Comparison of ENCODE assay signal across 8 cellular contexts in the genomic region with DNA sequence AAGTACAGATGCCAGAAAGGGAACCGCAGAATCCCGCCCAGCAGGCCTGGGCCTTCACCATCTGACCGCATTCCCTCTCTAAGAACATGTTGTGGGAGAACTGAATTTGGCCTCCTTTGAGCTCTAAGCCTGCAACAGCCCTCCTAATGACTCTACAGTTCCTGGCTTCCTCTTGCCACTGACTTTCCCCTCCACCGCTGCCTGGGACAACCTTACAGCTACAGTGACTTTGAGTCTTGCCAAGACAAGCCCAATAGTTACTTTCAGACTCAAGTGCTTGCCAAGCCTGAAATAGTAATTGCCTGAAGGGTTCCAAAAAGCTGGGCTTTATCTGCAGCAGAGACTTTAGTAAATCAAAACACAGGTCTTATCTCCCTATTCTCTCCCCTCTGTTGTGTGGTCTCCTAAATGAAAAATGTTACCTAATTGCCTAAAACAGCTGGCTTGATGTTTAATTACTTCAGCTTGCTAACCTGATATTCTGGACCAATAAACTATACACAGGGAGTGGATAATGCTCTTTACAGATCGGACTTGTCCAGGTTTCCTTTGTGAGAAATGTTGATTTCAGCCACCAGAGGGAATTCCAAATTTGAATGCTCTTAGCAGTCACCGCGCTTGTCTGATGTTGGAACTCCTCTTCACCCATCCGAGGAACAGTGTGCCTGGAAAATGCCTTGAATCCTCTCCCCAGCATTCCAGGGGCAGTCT.
DNase-seq lines count a peak whose midpoint lies in the region; ATAC-seq and TF ChIP-seq lines count a peak whose summit lies in the region.
"Had no signal": no experiment of that assay in that cellular context is flagged by ENCODE, and none has a peak within 500 bp of the region (broad histone marks: within the 10 kb centered on the region; RNA-seq: fewer than 3 reads in every experiment).

No MANE protein-coding gene starts in this region.

- DNase-seq in NCI-H1105 treated with DMSO at 0.1 percent for 48 hours (lab: John Stamatoyannopoulos, UW), result peak; percentile 93
- no peak for DNase-seq in chondrocyte (ENCODE audit: low spot score)
- DNase-seq in right lobe of liver, result no peak
- DNase-seq in type B pancreatic cell (ENCODE audit: extremely low spot score, unreplicated experiment), result no peak
- no peak for DNase-seq in T1000 (lab: John Stamatoyannopoulos, UW)
- DNase-seq: activated CD8-positive, alpha-beta memory T cell treated with anti-CD3 and anti-CD28 coated beads, Interleukin-2, amount 50 U/mL, for 4 hours had no signal

- H3K36me3 ChIP-seq in right lobe of liver, result no peaks in the 10 kb centered on the region

- intact Hi-C loops in right lobe of liver (cut with DNase I), result no loop called here

- H3K4me3 ChIP-seq in right lobe of liver, result no peak overlapping the region

- H3K27ac Mint-ChIP-seq in chondrocyte (ENCODE audit: unreplicated experiment), result no peak overlapping the region
- H3K27ac Mint-ChIP-seq in type B pancreatic cell, result peak overlapping the region; percentile 21

- H3K4me3 Mint-ChIP-seq in chondrocyte (ENCODE audit: unreplicated experiment) (no peak overlapping the region), type B pancreatic cell (no peak overlapping the region)

- H3K27me3 Mint-ChIP-seq in chondrocyte (ENCODE audit: low read depth) (no peaks in the 10 kb centered on the region), type B pancreatic cell (peaks cover 5% of the 10 kb centered on the region)

- H3K4me1 ChIP-seq in right lobe of liver, result peaks cover 0 to 7% (median 0%) of the 10 kb centered on the region in 4 donors

- H3K27me3 ChIP-seq in right lobe of liver, result no peaks in the 10 kb centered on the region

- H3K9me3 Mint-ChIP-seq in chondrocyte (ENCODE audit: low read depth) (no peaks in the 10 kb centered on the region), type B pancreatic cell (no peaks in the 10 kb centered on the region)

- TF ChIP-seq CTCF in chondrocyte (IDR thresholded peaks at IDR 0.05) (peak; percentile 25), right lobe of liver (IDR thresholded peaks at IDR 0.05) (no peak), type B pancreatic cell (conservative IDR thresholded peaks at IDR 0.05) (peak; percentile 36)

- TF ChIP-seq POLR2A in right lobe of liver (IDR thresholded peaks at IDR 0.05), result no peak

- WGBS in right lobe of liver (ENCODE audit: insufficient coverage, low coverage, low lambda C conversion rate, missing lambda C conversion rate), result 89% methylated on average over 5 of the region's 8 CpGs

- ATAC-seq in right lobe of liver (peak in 3 of 4 donors; percentile 19 to 37 (median 32)), GM19452 (IDR thresholded peaks at IDR 0.05; ENCODE audit: unreplicated experiment) (no peak), HG03280 (IDR thresholded peaks at IDR 0.05; ENCODE audit: unreplicated experiment) (no peak)

- no peaks in the 10 kb centered on the region for H3K9me3 ChIP-seq in right lobe of liver

- H3K27ac ChIP-seq in right lobe of liver, result no peak overlapping the region

- peaks cover 21% of the 10 kb centered on the region for H3K4me1 Mint-ChIP-seq in chondrocyte (ENCODE audit: low read depth)
- H3K4me1 Mint-ChIP-seq in type B pancreatic cell (ENCODE audit: unreplicated experiment), result peaks cover 42% of the 10 kb centered on the region

- H3K36me3 Mint-ChIP-seq in chondrocyte (ENCODE audit: low read depth) (no peaks in the 10 kb centered on the region), type B pancreatic cell (peaks cover 3% of the 10 kb centered on the region)

Comparison
In these comparisons a context has a peak if more than half of its experiments do, and no peak if none do; other contexts are left out.
1. CTCF ChIP-seq: peak in chondrocyte (single experiment) and type B pancreatic cell (single experiment); none in right lobe of liver (0 of 4).
2. ATAC-seq: peak in right lobe of liver (3 of 4); none in GM19452 (single experiment) and HG03280 (single experiment).